ENCODE assay signal across 8 cellular contexts in the genomic region with DNA sequence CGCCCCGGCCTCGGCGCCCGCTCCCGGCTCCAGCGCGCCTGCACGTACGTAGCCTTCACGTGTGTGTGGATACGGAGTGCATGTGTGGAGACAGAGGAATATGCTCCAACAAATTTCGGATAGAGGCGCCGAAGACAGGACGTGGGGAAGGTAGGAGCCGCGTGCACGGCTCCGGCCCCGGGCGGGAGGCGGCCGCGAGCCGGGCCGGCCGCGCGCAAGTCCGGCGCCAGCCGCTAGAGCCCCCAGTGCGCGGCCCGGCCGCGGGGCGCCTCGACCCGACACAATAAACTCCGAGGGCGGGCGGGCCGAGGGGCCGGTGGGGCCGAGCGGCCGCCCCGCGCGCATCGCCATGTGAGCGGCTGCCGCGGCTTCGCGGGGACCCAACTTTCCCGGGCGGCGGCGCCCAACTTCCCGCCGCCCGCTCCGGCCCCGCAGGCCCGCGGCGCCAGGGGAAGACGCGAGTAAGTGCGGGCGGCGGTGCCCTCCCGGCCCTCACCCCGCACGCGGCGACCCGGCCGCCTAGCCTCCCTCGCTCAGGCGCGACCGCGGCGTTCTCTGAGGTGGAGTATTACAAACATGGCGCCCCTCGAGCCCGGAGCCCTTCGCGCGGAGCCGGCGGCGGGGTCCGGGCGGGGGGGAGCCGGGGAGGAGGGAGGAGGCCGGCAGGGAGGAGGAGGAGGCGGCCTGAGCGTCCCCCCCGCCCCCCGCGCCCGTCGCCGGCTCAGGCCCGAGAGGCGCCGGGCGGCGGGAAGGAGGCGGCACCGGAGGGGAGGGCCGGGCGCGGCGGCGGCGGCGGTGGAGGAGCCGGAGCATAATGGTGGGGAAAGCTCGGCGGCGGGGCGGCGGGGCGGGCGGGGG. TPM values are rescaled to one million over a fixed set of nuclear protein-coding genes. Genes with fewer than 3 reads are reported as not detected.
DNase-seq lines count a peak whose midpoint lies in the region; ATAC-seq and TF ChIP-seq lines count a peak whose summit lies in the region.

Gene ZMYND11 (plus strand): TSS at position 713 of the 858 bp plus-strand sequence. CDS start 44,558 bp downstream, outside the sequence.

- H3K4me2 ChIP-seq in GM23248 (ENCODE audit: unreplicated experiment) = peak within 1 kb of the TSS; percentile 84
- peak within 1 kb of the TSS; percentile 90 for H3K4me2 ChIP-seq in Loucy (ENCODE audit: low read depth, low read length, poor library complexity, severe bottlenecking)

- no peaks in the 10 kb centered on the region for H3K9me3 Mint-ChIP-seq in activated CD4-positive, alpha-beta memory T cell treated with anti-CD3 and anti-CD28 coated beads, Interleukin-2, amount 10 ng/mL, durations not matched to agents 7 days and 5 days

- no peaks in the 10 kb centered on the region for H3K9me3 ChIP-seq in GM23248 (ENCODE audit: low read depth)
- H3K9me3 ChIP-seq in Loucy (ENCODE audit: insufficient read depth, low read depth, low read length) = no peaks in the 10 kb centered on the region
- H3K9me3 ChIP-seq in lung (ENCODE audit: control insufficient read depth in 2 of 2, insufficient read depth in 1 of 2, low read length in 1 of 2) = no peaks in the 10 kb centered on the region

- POLR2A ChIA-PET in activated CD4-positive, alpha-beta memory T cell treated with anti-CD3 and anti-CD28 coated beads, Interleukin-2, amount 10 ng/mL, durations not matched to agents 7 days and 5 days (lab: Charles Lee) = interaction anchor here (0.8 to 1.2 kb wide), 4 partner anchors 19 to 795 kb away, joined by 3 read pairs; no protein-coding TSS in a partner anchor

- in situ Hi-C loops in GM23248 (cut with MboI) = no loop called here

- peak within 1 kb of the TSS; percentile 80 for H3K4me3 Mint-ChIP-seq in activated CD4-positive, alpha-beta memory T cell treated with anti-CD3 and anti-CD28 coated beads, Interleukin-2, amount 10 ng/mL, durations not matched to agents 7 days and 5 days

- H3K27ac Mint-ChIP-seq in activated CD4-positive, alpha-beta memory T cell treated with anti-CD3 and anti-CD28 coated beads, Interleukin-2, amount 10 ng/mL, durations not matched to agents 7 days and 5 days = peak within 1 kb of the TSS; percentile 79

- peaks cover 18% of the 10 kb centered on the region; the same call in 1 of the 2 replicates for H4K20me1 ChIP-seq in GM23248 (ENCODE audit: insufficient read depth)
- peaks cover 32% of the 10 kb centered on the region for H4K20me1 ChIP-seq in Loucy (ENCODE audit: insufficient read depth, low read length, poor library complexity, severe bottlenecking)

- H2AFZ ChIP-seq in GM23248 = peak within 1 kb of the TSS; percentile 90
- peak within 1 kb of the TSS; percentile 95 for H2AFZ ChIP-seq in Loucy (ENCODE audit: low read length)

- H3K27me3 Mint-ChIP-seq in activated CD4-positive, alpha-beta memory T cell treated with anti-CD3 and anti-CD28 coated beads, Interleukin-2, amount 10 ng/mL, durations not matched to agents 7 days and 5 days = no peaks in the 10 kb centered on the region

- peaks cover 29% of the 10 kb centered on the region for H3F3A ChIP-seq in GM23248 (ENCODE audit: insufficient read depth)
- H3F3A ChIP-seq in Loucy (ENCODE audit: low read depth) = no peaks in the 10 kb centered on the region

- H3K4me1 ChIP-seq in GM23248 (ENCODE audit: insufficient read depth) (peaks cover 42% of the 10 kb centered on the region), Loucy (ENCODE audit: insufficient read depth, low read length, poor library complexity, severe bottlenecking) (peaks cover 46% of the 10 kb centered on the region), lung (ENCODE audit: control insufficient read depth in 2 of 2, insufficient read depth in 2 of 2, low read length in 2 of 2) (peaks cover 4 to 6% of the 10 kb centered on the region in 2 donors)

- H3K79me2 ChIP-seq in GM23248 (ENCODE audit: insufficient read depth) (peaks cover 49% of the 10 kb centered on the region), Loucy (ENCODE audit: insufficient read depth, low read length) (peaks cover 62% of the 10 kb centered on the region)

- H3K36me3 Mint-ChIP-seq in activated CD4-positive, alpha-beta memory T cell treated with anti-CD3 and anti-CD28 coated beads, Interleukin-2, amount 10 ng/mL, durations not matched to agents 7 days and 5 days (ENCODE audit: low read depth) = no peaks in the 10 kb centered on the region

- peak; percentile 84 for DNase-seq in GM12865 (ENCODE audit: low read depth)
- peak; percentile 75 for DNase-seq in GM23248
- peak; percentile 65 for DNase-seq in activated CD4-positive, alpha-beta memory T cell treated with anti-CD3 and anti-CD28 coated beads, Interleukin-2, amount 10 ng/mL, durations not matched to agents 7 days and 5 days
- peak; percentile 80 for DNase-seq in ecto neural progenitor cell (ENCODE audit: low spot score)
- peak; percentile 65 for DNase-seq in lung (ENCODE audit: low spot score)
- peak in 2 of 3 donors; percentile 20 to 53 for DNase-seq in stimulated activated CD4-positive, alpha-beta T cell treated with anti-CD3 and anti-CD28 coated beads, TNF-alpha, amount 100 ng/mL, for 48 hours (ENCODE audit: low read depth in 3 of 3)
- no peak for DNase-seq in NCI-H2029 treated with DMSO at 0.1 percent for 48 hours (lab: John Stamatoyannopoulos, UW)

- ATAC-seq in lung (ENCODE audit: insufficient read depth, low FRiP score) = peak; percentile 70

- H3K9me2 ChIP-seq in GM23248 (ENCODE audit: insufficient read depth) (no peaks in the 10 kb centered on the region), Loucy (replicated peaks; ENCODE audit: low read depth, low read length) (no peaks in the 10 kb centered on the region)

- peak within 1 kb of the TSS; percentile 91 for H3K4me3 ChIP-seq in GM12865 (ENCODE audit: low read depth, low read length)
- peak within 1 kb of the TSS; percentile 80 for H3K4me3 ChIP-seq in GM23248
- H3K4me3 ChIP-seq in Loucy (ENCODE audit: low read length, poor library complexity, severe bottlenecking) = peak within 1 kb of the TSS; percentile 87
- peak within 1 kb of the TSS; percentile 88 for H3K4me3 ChIP-seq in lung

- H3K27me3 ChIP-seq in GM23248 (replicated peaks; ENCODE audit: insufficient read depth) = no peaks in the 10 kb centered on the region
- H3K27me3 ChIP-seq in Loucy (ENCODE audit: insufficient read depth, low read length, poor library complexity, severe bottlenecking) = no peaks in the 10 kb centered on the region
- no peaks in the 10 kb centered on the region for H3K27me3 ChIP-seq in lung (ENCODE audit: control insufficient read depth, insufficient read depth)

- peak within 1 kb of the TSS; percentile 90 for H3K9ac ChIP-seq in GM23248
- H3K9ac ChIP-seq in Loucy (ENCODE audit: low read depth, low read length, poor library complexity, severe bottlenecking) = peak within 1 kb of the TSS; percentile 86

- H3K27ac ChIP-seq in GM23248 = peak within 1 kb of the TSS; percentile 73
- H3K27ac ChIP-seq in lung (ENCODE audit: low read depth in 1 of 2, low read length in 1 of 2) = peak within 1 kb of the TSS; percentile 96 to 99

- 1 to 3% methylated on average over 37 to 106 of the region's 131 CpGs for WGBS in GM23248 (ENCODE audit: low coverage in 1 of 2, low lambda C conversion rate in 2 of 2, missing lambda C conversion rate in 2 of 2), 2 experiments
- 1% methylated on average over 118 to 131 of the region's 131 CpGs for WGBS in lung, 2 donors

- CTCF ChIA-PET in activated CD4-positive, alpha-beta memory T cell treated with anti-CD3 and anti-CD28 coated beads, Interleukin-2, amount 10 ng/mL, durations not matched to agents 7 days and 5 days (lab: Charles Lee) = interaction anchor here (1.1 kb wide), 1 partner anchor 8 kb away, joined by 3 read pairs; no protein-coding TSS in a partner anchor

- H3K36me3 ChIP-seq in GM23248 (ENCODE audit: low read depth) (no peaks in the 10 kb centered on the region), Loucy (ENCODE audit: insufficient read depth, low read length) (no peaks in the 10 kb centered on the region), lung (ENCODE audit: control insufficient read depth in 2 of 2, insufficient read depth in 2 of 2, low read length in 2 of 2) (no peaks in the 10 kb centered on the region)

- TF ChIP-seq CTCF in GM12865 (IDR thresholded peaks at IDR 0.05; ENCODE audit: insufficient read depth, low read depth, low read length, missing control alignments) (no peak), Loucy (conservative IDR thresholded peaks at IDR 0.05; ENCODE audit: low read length) (no peak), lung (IDR thresholded peaks at IDR 0.05; ENCODE audit: control extremely low read depth, extremely low read depth) (no peak)

- H3K4me1 Mint-ChIP-seq in activated CD4-positive, alpha-beta memory T cell treated with anti-CD3 and anti-CD28 coated beads, Interleukin-2, amount 10 ng/mL, durations not matched to agents 7 days and 5 days = peaks cover 34% of the 10 kb centered on the region

RNA-seq across cellular contexts. Expression of gene ZMYND11, which starts in this region (rescaled TPM):
- total RNA-seq in GM23248 (2014; rRNA removed; shearing (Covaris generic)) = 63.4 and 66.0 TPM in 2 replicates
- polyA plus RNA-seq in GM23248 (2016; fragmentation: Nextera tagmentation; extraction: Ambion mirVana) = 47.1 and 47.9 TPM in 2 replicates
- total RNA-seq in activated CD4-positive, alpha-beta memory T cell treated with anti-CD3 and anti-CD28 coated beads, Interleukin-2, amount 10 ng/mL, durations not matched to agents 7 days and 5 days = 10 to 100 TPM; 30.9 to 36.9 TPM
- 10 to 100 TPM; 55.7 to 78.3 TPM for total RNA-seq in lung
- 10 to 100 TPM; 29.5 to 30.7 TPM for polyA plus RNA-seq in lung
